25 cellular contexts compared by ENCODE assay signal in the genomic region with DNA sequence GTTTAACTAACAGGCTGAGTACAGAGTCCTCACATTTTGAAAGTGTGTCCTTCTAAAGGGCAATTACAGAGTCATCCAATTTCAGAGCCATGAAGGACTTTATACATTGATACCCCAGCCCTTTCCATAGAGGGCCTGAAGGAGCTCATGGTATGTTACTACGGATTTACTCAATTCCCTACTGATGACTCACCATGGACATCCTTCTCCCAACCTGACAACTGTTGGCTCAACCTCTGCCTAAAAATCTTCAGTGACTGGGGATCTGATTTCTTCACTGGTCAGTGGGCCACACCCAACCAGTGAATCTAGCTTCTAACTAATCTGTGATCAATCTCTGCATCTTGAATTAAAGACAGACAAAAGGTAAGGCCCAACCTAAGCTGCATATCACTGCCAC.
DNase-seq lines count a peak whose midpoint lies in the region; ATAC-seq and TF ChIP-seq lines count a peak whose summit lies in the region.
"Had no signal": no experiment of that assay in that cellular context is flagged by ENCODE, and none has a peak within 500 bp of the region (broad histone marks: within the 10 kb centered on the region; RNA-seq: fewer than 3 reads in every experiment).

No MANE protein-coding gene starts in this region.

- intact Hi-C loops in CD4-positive, alpha-beta T cell (cut with DNase I, micrococcal nuclease) = loop anchor here (5.0 to 10.0 kb wide), 2 partner anchors 49 to 558 kb away; no protein-coding TSS in a partner anchor

- POLR2A ChIA-PET in CD4-positive, alpha-beta T cell (lab: Charles Lee) = interaction anchor here (1.0 to 6.6 kb wide), 5 partner anchors 11 to 52 kb away, joined by 3 to 66 read pairs (median 4); no protein-coding TSS in a partner anchor

- peaks cover 2% of the 10 kb centered on the region; the same call in 1 of the 2 replicates for H3K4me1 ChIP-seq in SJCRH30
- H3K4me1 ChIP-seq in foreskin keratinocyte = no peaks in the 10 kb centered on the region
- H3K4me1 ChIP-seq: gastroesophageal sphincter had no signal

- H3K4me3 Mint-ChIP-seq in T-helper 2 cell treated with Interferon-gamma antibody and Interleukin-4, amounts not matched to agents 5 μg/mL and 100 μg/mL, for 36 hours = no peak overlapping the region
- H3K4me3 Mint-ChIP-seq in CD4-positive, alpha-beta T cell = peak overlapping the region; percentile 30
- H3K4me3 Mint-ChIP-seq: mesothelial cell of epicardium, neural progenitor cell had no signal

- CTCF ChIA-PET in CD4-positive, alpha-beta T cell (lab: Charles Lee) = no interaction called here

- H3K4me3 ChIP-seq in SJCRH30 = no peak overlapping the region
- H3K4me3 ChIP-seq: BLaER1, dorsolateral prefrontal cortex, gastroesophageal sphincter, HAP-1, MG63, neural progenitor cell, smooth muscle cell had no signal

- peaks cover 39% of the 10 kb centered on the region for H3K36me3 Mint-ChIP-seq in T-helper 2 cell treated with Interferon-gamma antibody and Interleukin-4, amounts not matched to agents 5 μg/mL and 100 μg/mL, for 36 hours (ENCODE audit: low read depth)
- peaks cover 47% of the 10 kb centered on the region for H3K36me3 Mint-ChIP-seq in CD4-positive, alpha-beta T cell (ENCODE audit: low read depth)
- H3K36me3 Mint-ChIP-seq: neural progenitor cell had no signal

- no peaks in the 10 kb centered on the region for H3K27me3 ChIP-seq in CD4-positive, alpha-beta T cell (ENCODE audit: control insufficient read depth, insufficient read depth, low read length)
- no peaks in the 10 kb centered on the region for H3K27me3 ChIP-seq in SJCRH30
- H3K27me3 ChIP-seq in foreskin keratinocyte = peaks cover 3% of the 10 kb centered on the region
- H3K27me3 ChIP-seq: BLaER1, dorsolateral prefrontal cortex, gastroesophageal sphincter, MG63, neural progenitor cell had no signal

- peaks cover 14% of the 10 kb centered on the region for H3K9me3 Mint-ChIP-seq in T-helper 2 cell treated with Interferon-gamma antibody and Interleukin-4, amounts not matched to agents 5 μg/mL and 100 μg/mL, for 36 hours
- peaks cover 11% of the 10 kb centered on the region for H3K9me3 Mint-ChIP-seq in CD4-positive, alpha-beta T cell
- H3K9me3 Mint-ChIP-seq: neural progenitor cell had no signal

- H3K9me3 ChIP-seq in CD4-positive, alpha-beta T cell (ENCODE audit: control insufficient read depth, low read length) = peaks cover 5% of the 10 kb centered on the region
- no peaks in the 10 kb centered on the region for H3K9me3 ChIP-seq in SJCRH30 (replicated peaks)
- H3K9me3 ChIP-seq: gastroesophageal sphincter, HAP-1, MG63 had no signal

- H3K27me3 Mint-ChIP-seq in T-helper 2 cell treated with Interferon-gamma antibody and Interleukin-4, amounts not matched to agents 5 μg/mL and 100 μg/mL, for 36 hours (ENCODE audit: low read depth) = no peaks in the 10 kb centered on the region
- no peaks in the 10 kb centered on the region for H3K27me3 Mint-ChIP-seq in CD4-positive, alpha-beta T cell

- no peak for TF ChIP-seq CTCF in CD4-positive, alpha-beta T cell (IDR thresholded peaks at IDR 0.05)
- TF ChIP-seq CTCF in foreskin keratinocyte (conservative IDR thresholded peaks at IDR 0.05) = no peak

- peak overlapping the region; percentile 34 for H3K27ac ChIP-seq in CD4-positive, alpha-beta T cell (ENCODE audit: low read depth, low read length)
- H3K27ac ChIP-seq in SJCRH30 = no peak overlapping the region
- no peak overlapping the region for H3K27ac ChIP-seq in foreskin keratinocyte
- H3K27ac ChIP-seq: BLaER1, dorsolateral prefrontal cortex, gastroesophageal sphincter, neural progenitor cell had no signal

- H3K4me1 Mint-ChIP-seq in T-helper 2 cell treated with Interferon-gamma antibody and Interleukin-4, amounts not matched to agents 5 μg/mL and 100 μg/mL, for 36 hours (ENCODE audit: low read depth) = peaks cover 67% of the 10 kb centered on the region
- H3K4me1 Mint-ChIP-seq in CD4-positive, alpha-beta T cell (ENCODE audit: low read depth) = peaks cover 93% of the 10 kb centered on the region

- no peak for DNase-seq in T-helper 2 cell treated with Interferon-gamma antibody and Interleukin-4, amounts not matched to agents 5 μg/mL and 100 μg/mL, for 36 hours (ENCODE audit: low spot score)
- DNase-seq in T-helper 2 cell (no peak), SJCRH30 (peak; percentile 2 to 22), foreskin keratinocyte (no peak), NOMO-1 treated with DMSO at 0.1 percent for 48 hours (lab: John Stamatoyannopoulos, UW; ENCODE audit: unreplicated experiment) (no peak)
- no peak for DNase-seq in CD4-positive, alpha-beta T cell
- DNase-seq in activated CD4-positive, CD25-positive, alpha-beta regulatory T cell treated with anti-CD3 and anti-CD28 coated beads, Interleukin-2, amount 50 U/mL, for 72 hours = no peak
- DNase-seq: 8988T; activated CD4-positive, alpha-beta T cell treated with anti-CD3 and anti-CD28 coated beads, Interleukin-2, amount 50 U/mL, for 4 hours; activated T-cell treated with anti-CD3 and anti-CD28 coated beads, Interleukin-2, amount 50 U/mL, for 48 hours; amniotic stem cell; central memory CD4-positive, alpha-beta T cell; DMS153; dorsolateral prefrontal cortex; MG63; NCI-H1694; stimulated activated CD4-positive, alpha-beta T cell treated with anti-CD3 and anti-CD28 coated beads, Interleukin-4, amount 100 ng/mL, for 24 hours had no signal

- H3K36me3 ChIP-seq in SJCRH30 = no peaks in the 10 kb centered on the region
- H3K36me3 ChIP-seq: BLaER1, gastroesophageal sphincter, HAP-1, MG63, neural progenitor cell had no signal

- ATAC-seq in CD4-positive, alpha-beta T cell (ENCODE audit: poor library complexity) = no peak
- peak; percentile 32 for ATAC-seq in foreskin keratinocyte
- ATAC-seq in GM18519 (IDR thresholded peaks at IDR 0.05; ENCODE audit: low FRiP score, unreplicated experiment) = no peak
- ATAC-seq: gastroesophageal sphincter, Panc1 had no signal

- peak overlapping the region; percentile 4 for H3K27ac Mint-ChIP-seq in T-helper 2 cell treated with Interferon-gamma antibody and Interleukin-4, amounts not matched to agents 5 μg/mL and 100 μg/mL, for 36 hours
- peak overlapping the region; percentile 94 for H3K27ac Mint-ChIP-seq in CD4-positive, alpha-beta T cell
- H3K27ac Mint-ChIP-seq: mesothelial cell of epicardium, neural progenitor cell had no signal

Comparison
In these comparisons a context has a peak if more than half of its experiments do, and no peak if none do; other contexts are left out.
1. DNase-seq: peak in SJCRH30 (2 of 2); none in T-helper 2 cell treated with Interferon-gamma antibody and Interleukin-4, amounts not matched to agents 5 μg/mL and 100 μg/mL, for 36 hours (single experiment), T-helper 2 cell (0 of 5), CD4-positive, alpha-beta T cell (0 of 10), foreskin keratinocyte (0 of 2), activated CD4-positive, CD25-positive, alpha-beta regulatory T cell treated with anti-CD3 and anti-CD28 coated beads, Interleukin-2, amount 50 U/mL, for 72 hours (single experiment) and NOMO-1 treated with DMSO at 0.1 percent for 48 hours (single experiment).